In genomic region chr2:180385601-180386201, GRCh38 we compare ENCODE assay signal across 17 cellular contexts.
DNase-seq lines count a peak whose midpoint lies in the region; ATAC-seq, FAIRE-seq and TF ChIP-seq lines count a peak whose summit lies in the region.
"Had no signal": no experiment of that assay in that cellular context is flagged by ENCODE, and none has a peak within 500 bp of the region (broad histone marks: within the 10 kb centered on the region; RNA-seq: fewer than 3 reads in every experiment).

No MANE protein-coding gene starts in this region.

- H4K20me1 ChIP-seq in mammary epithelial cell (ENCODE audit: insufficient read depth, low read length), result no peaks in the 10 kb centered on the region
- H4K20me1 ChIP-seq in keratinocyte (ENCODE audit: control insufficient read depth, extremely low read depth, insufficient read depth, low read length), result no peaks in the 10 kb centered on the region
- H4K20me1 ChIP-seq: BLaER1 treated with 17β-estradiol and CSF1 and Interleukin-3, amounts not matched to agents 10 nM and 100 nM had no signal

- dilution Hi-C loops in mammary epithelial cell (cut with HindIII; ENCODE audit: low sequenced_read_pairs) (no loop called here), keratinocyte (cut with MboI; ENCODE audit: extremely low pct_ligation_motif_present, low sequenced_read_pairs) (no loop called here)

- intact Hi-C loops in Calu3 (cut with micrococcal nuclease; ENCODE audit: unreplicated experiment), result no loop called here
- intact Hi-C loops in mammary epithelial cell (cut with micrococcal nuclease), result no loop called here
- intact Hi-C loops in thyroid gland (cut with DNase I), result no loop called here

- H3K4me3 Mint-ChIP-seq in Calu3 (ENCODE audit: low read depth, unreplicated experiment), result no peak overlapping the region
- H3K4me3 Mint-ChIP-seq in stimulated activated naive CD8-positive, alpha-beta T cell treated with anti-CD3 and anti-CD28 coated beads, Interleukin-15, amount 100 ng/mL, for 72 hours, result no peak overlapping the region
- H3K4me3 Mint-ChIP-seq: activated naive CD4-positive, alpha-beta T cell treated with anti-CD3 and anti-CD28 coated beads, Interleukin-2, amount 50 U/mL, for 24 hours; immature natural killer cell had no signal

- H3K9me1 ChIP-seq in keratinocyte (ENCODE audit: control insufficient read depth, extremely low read depth, insufficient read depth, low read length), result no peaks in the 10 kb centered on the region

- in situ Hi-C loops in mammary epithelial cell (cut with MboI; ENCODE audit: low sequenced_read_pairs in 2 of 2), result no loop called here

- peak overlapping the region; percentile 49 for H3K4me2 ChIP-seq in mammary epithelial cell (ENCODE audit: insufficient read depth, low read depth, low read length)
- peak overlapping the region; percentile 20 for H3K4me2 ChIP-seq in keratinocyte (ENCODE audit: control insufficient read depth, extremely low read depth, insufficient read depth, low read depth, low read length)
- H3K4me2 ChIP-seq: BLaER1 treated with 17β-estradiol and CSF1 and Interleukin-3, amounts not matched to agents 10 nM and 100 nM had no signal

- H2AFZ ChIP-seq in mammary epithelial cell (ENCODE audit: low read depth, low read length) (no peak overlapping the region), keratinocyte (ENCODE audit: control insufficient read depth, low read length) (no peak overlapping the region)

- H3K27ac Mint-ChIP-seq in Calu3 (ENCODE audit: unreplicated experiment), result peak overlapping the region; percentile 68
- H3K27ac Mint-ChIP-seq in stimulated activated naive CD8-positive, alpha-beta T cell treated with anti-CD3 and anti-CD28 coated beads, Interleukin-15, amount 100 ng/mL, for 72 hours, result no peak overlapping the region
- H3K27ac Mint-ChIP-seq: activated naive CD4-positive, alpha-beta T cell treated with anti-CD3 and anti-CD28 coated beads, Interleukin-2, amount 50 U/mL, for 24 hours had no signal

- no peak for ATAC-seq in stimulated activated naive CD8-positive, alpha-beta T cell treated with anti-CD3 and anti-CD28 coated beads, Interleukin-15, amount 100 ng/mL, for 72 hours

- H3K4me1 ChIP-seq in mammary epithelial cell (ENCODE audit: insufficient read depth, low read length), result peaks cover 3% of the 10 kb centered on the region
- H3K4me1 ChIP-seq in keratinocyte (ENCODE audit: control insufficient read depth, extremely low read depth, insufficient read depth, low read length), result peaks cover 6% of the 10 kb centered on the region
- no peaks in the 10 kb centered on the region for H3K4me1 ChIP-seq in thyroid gland
- H3K4me1 ChIP-seq: BLaER1 treated with 17β-estradiol and CSF1 and Interleukin-3, amounts not matched to agents 10 nM and 100 nM had no signal

- H3K79me2 ChIP-seq in mammary epithelial cell (ENCODE audit: insufficient read depth, low read length) (no peaks in the 10 kb centered on the region), keratinocyte (ENCODE audit: control insufficient read depth, insufficient read depth, low read length) (no peaks in the 10 kb centered on the region)

- H3K9me3 ChIP-seq in mammary epithelial cell (replicated peaks; ENCODE audit: insufficient read depth, low read length) (no peaks in the 10 kb centered on the region), keratinocyte (ENCODE audit: control insufficient read depth, low read depth, low read length) (no peaks in the 10 kb centered on the region), thyroid gland (no peaks in the 10 kb centered on the region)

- 0% methylated on average over 2 of the region's 2 CpGs for WGBS in mammary epithelial cell (ENCODE audit: low coverage, missing lambda C conversion rate)
- 38 to 46% methylated on average over 2 of the region's 2 CpGs for WGBS in thyroid gland, 2 donors

- CTCF ChIA-PET in Calu3 (lab: Charles Lee), result no interaction called here
- CTCF ChIA-PET in mammary epithelial cell (lab: Charles Lee; ENCODE audit: low non-redundant PET), result no interaction called here

- TF ChIP-seq CTCF in Calu3 (IDR thresholded peaks at IDR 0.05; ENCODE audit: unreplicated experiment), result no peak
- no peak for TF ChIP-seq CTCF in LNCaP clone FGC (IDR thresholded peaks at IDR 0.05; ENCODE audit: control insufficient read depth, extremely low read depth, insufficient read depth)
- TF ChIP-seq CTCF in mammary epithelial cell (conservative IDR thresholded peaks at IDR 0.05 in 1 of 2, IDR thresholded peaks at IDR 0.05 in 1 of 2; ENCODE audit: extremely low read depth in 1 of 2, insufficient read depth in 1 of 2, low read depth in 1 of 2, low read length in 2 of 2), result no peak
- no peak for TF ChIP-seq CTCF in keratinocyte (optimal IDR thresholded peaks at IDR 0.05 in 1 of 3, IDR thresholded peaks at IDR 0.05 in 1 of 3, conservative IDR thresholded peaks at IDR 0.05 in 1 of 3; ENCODE audit: extremely low read depth in 1 of 3, insufficient read depth in 2 of 3, low read length in 3 of 3)
- no peak for TF ChIP-seq CTCF in thyroid gland (IDR thresholded peaks at IDR 0.05)

- H3K36me3 Mint-ChIP-seq in Calu3 (ENCODE audit: insufficient read depth, unreplicated experiment), result no peaks in the 10 kb centered on the region
- H3K36me3 Mint-ChIP-seq: activated naive CD4-positive, alpha-beta T cell treated with anti-CD3 and anti-CD28 coated beads, Interleukin-2, amount 50 U/mL, for 24 hours; immature natural killer cell had no signal

- no peaks in the 10 kb centered on the region for H3K27me3 Mint-ChIP-seq in Calu3 (ENCODE audit: unreplicated experiment)
- H3K27me3 Mint-ChIP-seq in stimulated activated naive CD8-positive, alpha-beta T cell treated with anti-CD3 and anti-CD28 coated beads, Interleukin-15, amount 100 ng/mL, for 72 hours, result no peaks in the 10 kb centered on the region
- H3K27me3 Mint-ChIP-seq: activated naive CD4-positive, alpha-beta T cell treated with anti-CD3 and anti-CD28 coated beads, Interleukin-2, amount 50 U/mL, for 24 hours had no signal

- H3K9ac ChIP-seq in mammary epithelial cell (ENCODE audit: insufficient read depth, low read length), result no peak overlapping the region
- H3K9ac ChIP-seq in keratinocyte (ENCODE audit: control insufficient read depth, extremely low read depth, insufficient read depth, low read length), result no peak overlapping the region
- H3K9ac ChIP-seq: BLaER1 treated with 17β-estradiol and CSF1 and Interleukin-3, amounts not matched to agents 10 nM and 100 nM had no signal

- peak; percentile 9 for FAIRE-seq in keratinocyte (lab: Jason Lieb, UNC)
- FAIRE-seq: colon, H1 had no signal

- H3K4me3 ChIP-seq in LNCaP clone FGC (ENCODE audit: low read depth, low read length) (no peak overlapping the region), mammary epithelial cell (replicated peaks in 1 of 3; ENCODE audit: insufficient read depth in 1 of 3, low read depth in 2 of 3, low read length in 3 of 3) (no peak overlapping the region), keratinocyte (ENCODE audit: control insufficient read depth in 2 of 3, extremely low read depth in 1 of 3, insufficient read depth in 2 of 3, low read depth in 1 of 3, low read length in 3 of 3) (no peak overlapping the region), thyroid gland (replicated peaks in 1 of 3) (no peak overlapping the region)
- H3K4me3 ChIP-seq: BLaER1 treated with 17β-estradiol and CSF1 and Interleukin-3, amounts not matched to agents 10 nM and 100 nM had no signal

- no TSS peak for BruUV-seq in Calu3 (replicated peaks; lab: Mats Ljungman, UMichigan)
- no TSS peak for BruUV-seq in mammary epithelial cell (replicated peaks; lab: Mats Ljungman, UMichigan)

- H3K36me3 ChIP-seq in mammary epithelial cell (ENCODE audit: insufficient read depth, low read length), result no peaks in the 10 kb centered on the region
- H3K36me3 ChIP-seq in keratinocyte (ENCODE audit: control insufficient read depth in 2 of 2, extremely low read depth in 1 of 2, insufficient read depth in 2 of 2, low read length in 2 of 2), result no peaks in the 10 kb centered on the region
- no peaks in the 10 kb centered on the region for H3K36me3 ChIP-seq in thyroid gland
- H3K36me3 ChIP-seq: BLaER1 treated with 17β-estradiol and CSF1 and Interleukin-3, amounts not matched to agents 10 nM and 100 nM had no signal

- no peaks in the 10 kb centered on the region for H3K27me3 ChIP-seq in mammary epithelial cell (ENCODE audit: insufficient read depth, low read length)
- no peaks in the 10 kb centered on the region for H3K27me3 ChIP-seq in keratinocyte (ENCODE audit: control insufficient read depth, extremely low read depth, insufficient read depth, low read length)
- no peaks in the 10 kb centered on the region for H3K27me3 ChIP-seq in thyroid gland
- H3K27me3 ChIP-seq: BLaER1 treated with 17β-estradiol and CSF1 and Interleukin-3, amounts not matched to agents 10 nM and 100 nM had no signal

- no peak for TF ChIP-seq POLR2A in thyroid gland (IDR thresholded peaks at IDR 0.05)

- peaks cover 20% of the 10 kb centered on the region for H3K9me3 Mint-ChIP-seq in Calu3 (ENCODE audit: low read depth, unreplicated experiment)
- peaks cover 0 to 7% of the 10 kb centered on the region in 2 donors for H3K9me3 Mint-ChIP-seq in stimulated activated naive CD8-positive, alpha-beta T cell treated with anti-CD3 and anti-CD28 coated beads, Interleukin-15, amount 100 ng/mL, for 72 hours
- H3K9me3 Mint-ChIP-seq: activated naive CD4-positive, alpha-beta T cell treated with anti-CD3 and anti-CD28 coated beads, Interleukin-2, amount 50 U/mL, for 24 hours had no signal

- H3K27ac ChIP-seq in mammary epithelial cell (ENCODE audit: insufficient read depth, low read depth, low read length) (peak overlapping the region; percentile 59), keratinocyte (ENCODE audit: control insufficient read depth, insufficient read depth, low read length) (peak overlapping the region; percentile 52), thyroid gland (no peak overlapping the region)
- H3K27ac ChIP-seq: BLaER1 treated with 17β-estradiol and CSF1 and Interleukin-3, amounts not matched to agents 10 nM and 100 nM had no signal

- no peak for DNase-seq in Calu3
- DNase-seq in LNCaP clone FGC (ENCODE audit: low read depth), result peak; percentile 28
- DNase-seq in mammary epithelial cell, result peak; percentile 55
- DNase-seq in keratinocyte (ENCODE audit: low read depth, low spot score), result no peak
- DNase-seq in thyroid gland, result no peak
- DNase-seq in HT-29 (ENCODE audit: low spot score), result no peak
- DNase-seq in SW480 (ENCODE audit: low spot score), result no peak
- DNase-seq in stimulated activated naive CD8-positive, alpha-beta T cell treated with anti-CD3 and anti-CD28 coated beads, Interleukin-15, amount 100 ng/mL, for 72 hours, result no peak
- DNase-seq: activated CD4-positive, CD25-positive, alpha-beta regulatory T cell treated with anti-CD3 and anti-CD28 coated beads, Interleukin-2, amount 50 U/mL, for 72 hours; activated CD8-positive, alpha-beta memory T cell treated with anti-CD3 and anti-CD28 coated beads, Interleukin-2, amount 50 U/mL, for 4 hours; DND-41; foreskin melanocyte; immature natural killer cell had no signal

- H3K4me1 Mint-ChIP-seq in Calu3 (ENCODE audit: low read depth, unreplicated experiment), result peaks cover 14% of the 10 kb centered on the region
- no peaks in the 10 kb centered on the region for H3K4me1 Mint-ChIP-seq in stimulated activated naive CD8-positive, alpha-beta T cell treated with anti-CD3 and anti-CD28 coated beads, Interleukin-15, amount 100 ng/mL, for 72 hours
- H3K4me1 Mint-ChIP-seq: activated naive CD4-positive, alpha-beta T cell treated with anti-CD3 and anti-CD28 coated beads, Interleukin-2, amount 50 U/mL, for 24 hours; immature natural killer cell had no signal

Comparison
In these comparisons a context has a peak if more than half of its experiments do, and no peak if none do; other contexts are left out.
1. DNase-seq: peak in LNCaP clone FGC (single experiment) and mammary epithelial cell (single experiment); none in Calu3 (single experiment), keratinocyte (single experiment), thyroid gland (0 of 2), HT-29 (single experiment), SW480 (single experiment) and stimulated activated naive CD8-positive, alpha-beta T cell treated with anti-CD3 and anti-CD28 coated beads, Interleukin-15, amount 100 ng/mL, for 72 hours (0 of 2).
2. H3K27ac ChIP-seq: peak in mammary epithelial cell (single experiment) and keratinocyte (single experiment); none in thyroid gland (0 of 3).